In genomic region chr9:120622790-120623189, GRCh38 we compare ENCODE assay signal across 3 cellular contexts.
A peak's percentile ranks its signal among the peaks of the same experiment; 100 is the strongest.
TF ChIP-seq lines count a peak whose summit lies in the region.

No MANE protein-coding gene starts in this region.

TF ChIP-seq in A549, 52 proteins besides CTCF, POLR2A, EP300 and RAD21:
- TF ChIP-seq ESRRA (IDR thresholded peaks at IDR 0.05; ENCODE audit: borderline replicate concordance, low read length), result no peak
- no peak for TF ChIP-seq EHF (CRISPR knock-in tag; IDR thresholded peaks at IDR 0.05)
- TF ChIP-seq HES2 (IDR thresholded peaks at IDR 0.05), result no peak
- no peak for TF ChIP-seq ELK1 (IDR thresholded peaks at IDR 0.05; ENCODE audit: low read depth, low read length)
- no peak for TF ChIP-seq CBX8 (IDR thresholded peaks at IDR 0.05)
- TF ChIP-seq JUNB (IDR thresholded peaks at IDR 0.05), result no peak
- TF ChIP-seq TFCP2L1 (CRISPR knock-in tag; IDR thresholded peaks at IDR 0.05), result no peak
- TF ChIP-seq HOXB5 (CRISPR knock-in tag; IDR thresholded peaks at IDR 0.05), result no peak
- no peak for TF ChIP-seq JUN (IDR thresholded peaks at IDR 0.05)
- TF ChIP-seq MAFK (IDR thresholded peaks at IDR 0.05; ENCODE audit: partially characterized antibody), result no peak
- no peak for TF ChIP-seq ZNF302 (CRISPR knock-in tag; IDR thresholded peaks at IDR 0.05)
- no peak for TF ChIP-seq CHD2 (IDR thresholded peaks at IDR 0.05; ENCODE audit: low read length, partially characterized antibody)
- TF ChIP-seq RNF2 (IDR thresholded peaks at IDR 0.05; ENCODE audit: borderline replicate concordance, low read depth), result no peak
- TF ChIP-seq CHD4 (IDR thresholded peaks at IDR 0.05; ENCODE audit: borderline replicate concordance), result no peak
- TF ChIP-seq TP53 (CRISPR knock-in tag; IDR thresholded peaks at IDR 0.05), result no peak
- no peak for TF ChIP-seq HOXB13 (CRISPR knock-in tag; IDR thresholded peaks at IDR 0.05; ENCODE audit: low read depth)
- no peak for TF ChIP-seq RCOR1 (IDR thresholded peaks at IDR 0.05; ENCODE audit: low read depth, low read length)
- TF ChIP-seq HMGXB4 (CRISPR knock-in tag; IDR thresholded peaks at IDR 0.05; ENCODE audit: borderline replicate concordance), result no peak

TF ChIP-seq in IMR-90, 13 proteins besides CTCF, POLR2A, EP300 and RAD21:
- TF ChIP-seq MAFK (IDR thresholded peaks at IDR 0.05; ENCODE audit: low read depth, low read length) (no peak), CEBPB (IDR thresholded peaks at IDR 0.05; ENCODE audit: low read depth, low read length) (peak; percentile 49)

TF ChIP-seq in K562, 482 proteins besides CTCF, POLR2A, EP300 and RAD21:
- TF ChIP-seq MBD1 (CRISPR knock-in tag; IDR thresholded peaks at IDR 0.05) (no peak), ATF3 (IDR thresholded peaks at IDR 0.05) (peak; percentile 71), ATF3 (CRISPR knock-in tag; conservative IDR thresholded peaks at IDR 0.05) (no peak), ZNF274 (IDR thresholded peaks at IDR 0.05; ENCODE audit: borderline replicate concordance, low read depth, low read length) (no peak), CEBPB (tag; IDR thresholded peaks at IDR 0.05) (0 out of 2 replicates have a peak, but pooled peaks have one; percentile 51), ZNF239 (CRISPR knock-in tag; IDR thresholded peaks at IDR 0.05) (no peak), MEF2D (tag; conservative IDR thresholded peaks at IDR 0.05; ENCODE audit: low read depth) (no peak), CEBPG (CRISPR knock-in tag; IDR thresholded peaks at IDR 0.05) (no peak), CEBPG (tag; conservative IDR thresholded peaks at IDR 0.05 in 1 of 2, IDR thresholded peaks at IDR 0.05 in 1 of 2) (peak; percentile 60 to 69)
TF ChIP-seq in K562: peak in this region for 3.
